In genomic region chr12:132500137-132500855, GRCh38 we compare ENCODE assay signal across 1 cellular context.
TF ChIP-seq lines count a peak whose summit lies in the region.

No MANE protein-coding gene starts in this region.

TF ChIP-seq in K562, 482 proteins besides CTCF, POLR2A, EP300 and RAD21:
- TF ChIP-seq ZBTB33 (CRISPR knock-in tag; IDR thresholded peaks at IDR 0.05): peak; percentile 38; the same call in 1 of the 2 replicates
- TF ChIP-seq ZNF609 (CRISPR knock-in tag; IDR thresholded peaks at IDR 0.05; ENCODE audit: borderline replicate concordance): no peak
- no peak for TF ChIP-seq ARID2 (IDR thresholded peaks at IDR 0.05)
- TF ChIP-seq PRDM10 (IDR thresholded peaks at IDR 0.05; ENCODE audit: partially characterized antibody): peak; percentile 71
- no peak for TF ChIP-seq CBFA2T2 (conservative IDR thresholded peaks at IDR 0.05)
